Comparison of ENCODE assay signal across 12 cellular contexts in genomic region chr17:3889613-3890012, GRCh38. TPM values are rescaled to one million over a fixed set of nuclear protein-coding genes. Genes with fewer than 3 reads are reported as not detected.
DNase-seq lines count a peak whose midpoint lies in the region; ATAC-seq and TF ChIP-seq lines count a peak whose summit lies in the region.
"Had no signal": no experiment of that assay in that cellular context is flagged by ENCODE, and none has a peak within 500 bp of the region (broad histone marks: within the 10 kb centered on the region; RNA-seq: fewer than 3 reads in every experiment).

No MANE protein-coding gene starts in this region.

- H2AFZ ChIP-seq in SK-N-SH (ENCODE audit: low read depth), result 0 out of 2 replicates have a peak overlapping the region, but pooled peaks have one; percentile 17

- H3K36me3 Mint-ChIP-seq in nephron (ENCODE audit: low read depth), result no peaks in the 10 kb centered on the region

- intact Hi-C loops in breast epithelium (cut with DNase I; ENCODE audit: low total_unique reads) (no loop called here), transverse colon (cut with DNase I; ENCODE audit: low total_unique reads) (no loop called here)

- DNase-seq in SK-N-SH, result no peak
- no peak for DNase-seq in breast epithelium (ENCODE audit: low spot score in 2 of 2)
- no peak for DNase-seq in transverse colon
- DNase-seq: activated CD4-positive, alpha-beta T cell treated with anti-CD3 and anti-CD28 coated beads, Interleukin-2, amount 50 U/mL, for 1 hour; mesendoderm had no signal

- CTCF ChIA-PET in SK-N-SH (lab: Yijun Ruan, JAX), result interaction anchor here (1.5 to 2.7 kb wide), 5 partner anchors 10 to 152 kb away, joined by 5 to 14 read pairs (median 9); partner anchors contain the start of gene NCBP3

- H3K36me3 ChIP-seq in SK-N-SH (replicated peaks in 1 of 2; ENCODE audit: control insufficient read depth in 1 of 2, insufficient read depth in 2 of 2, low read length in 1 of 2) (no peaks in the 10 kb centered on the region), breast epithelium (no peaks in the 10 kb centered on the region), transverse colon (no peaks in the 10 kb centered on the region)

- no peaks in the 10 kb centered on the region for H3K9me2 ChIP-seq in SK-N-SH

- H3F3A ChIP-seq in SK-N-SH (replicated peaks; ENCODE audit: insufficient read depth), result peaks cover 15% of the 10 kb centered on the region

- peak overlapping the region; percentile 96 for H3K4me2 ChIP-seq in SK-N-SH

- TF ChIP-seq POLR2A in breast epithelium (IDR thresholded peaks at IDR 0.05) (no peak), transverse colon (IDR thresholded peaks at IDR 0.05) (no peak)

- TF ChIP-seq CTCF in SK-N-SH (IDR thresholded peaks at IDR 0.05) (no peak), breast epithelium (IDR thresholded peaks at IDR 0.05) (no peak), nephron (IDR thresholded peaks at IDR 0.05; ENCODE audit: unreplicated experiment in 3 of 3) (no peak), transverse colon (IDR thresholded peaks at IDR 0.05) (no peak)

- peaks cover 9 to 39% of the 10 kb centered on the region in 2 experiments; a peak in 3 of 4 replicates for H3K4me1 ChIP-seq in SK-N-SH (ENCODE audit: control insufficient read depth in 1 of 2, insufficient read depth in 2 of 2, low read depth in 1 of 2, low read length in 1 of 2)
- peaks cover 22 to 27% of the 10 kb centered on the region in 2 donors for H3K4me1 ChIP-seq in breast epithelium
- peaks cover 41 to 81% (median 69%) of the 10 kb centered on the region in 4 donors for H3K4me1 ChIP-seq in transverse colon

- peaks cover 50% of the 10 kb centered on the region for H3K4me1 Mint-ChIP-seq in nephron

- no peak for TF ChIP-seq EP300 in SK-N-SH (IDR thresholded peaks at IDR 0.05; ENCODE audit: borderline replicate concordance in 1 of 2, low read depth in 1 of 2, low read length in 1 of 2)
- no peak for TF ChIP-seq EP300 in transverse colon (IDR thresholded peaks at IDR 0.05; ENCODE audit: low read depth)

- no peaks in the 10 kb centered on the region for H3K9me3 Mint-ChIP-seq in nephron
- H3K9me3 Mint-ChIP-seq: stimulated activated naive CD8-positive, alpha-beta T cell treated with anti-CD3 and anti-CD28 coated beads, Interleukin-15, Interleukin-2, amounts not matched to agents 100 ng/mL and 50 ng/mL, for 24 hours; T-helper 1 cell treated with Interleukin-12 subunit alpha and Interleukin-12 subunit beta and Interleukin-4 antibody, amounts not matched to agents 30 μg/mL and 1 μg/mL, for 36 hours had no signal

- no peak for TF ChIP-seq RAD21 in SK-N-SH (IDR thresholded peaks at IDR 0.05; ENCODE audit: low read length)

- peak overlapping the region; percentile 44 to 58 (median 53) for H3K4me3 Mint-ChIP-seq in nephron
- H3K4me3 Mint-ChIP-seq: stimulated activated naive CD8-positive, alpha-beta T cell treated with anti-CD3 and anti-CD28 coated beads, Interleukin-15, Interleukin-2, amounts not matched to agents 100 ng/mL and 50 ng/mL, for 24 hours had no signal

- H4K20me1 ChIP-seq in SK-N-SH (ENCODE audit: insufficient read depth), result 0 out of 2 replicates have a peak, but pooled peaks cover 4% of the 10 kb centered on the region

- H3K27ac ChIP-seq in SK-N-SH (ENCODE audit: low read depth in 2 of 2, low read length in 1 of 2) (peak overlapping the region; percentile 60 to 93; a peak in 3 of 4 replicates), breast epithelium (peak overlapping the region; percentile 87 to 92), transverse colon (peak overlapping the region; percentile 86 to 93 (median 90))

- peak overlapping the region; percentile 80 for H3K9ac ChIP-seq in SK-N-SH

- H3K27me3 Mint-ChIP-seq in nephron (ENCODE audit: low read depth), result peaks cover 7% of the 10 kb centered on the region

- WGBS in SK-N-SH (ENCODE audit: low lambda C conversion rate), result 84% methylated on average over 3 of the region's 9 CpGs
- 54% methylated on average over 8 of the region's 9 CpGs; no CpG with 5 or more reads in 1 of the 2 donors for WGBS in transverse colon (ENCODE audit: low coverage in 1 of 2), 2 donors

- H3K9me3 ChIP-seq in SK-N-SH, result no peaks in the 10 kb centered on the region
- H3K9me3 ChIP-seq in breast epithelium, result no peaks in the 10 kb centered on the region
- H3K9me3 ChIP-seq in transverse colon, result no peaks in the 10 kb centered on the region

- ATAC-seq in SK-N-SH treated with all-trans-retinoic acid at 6 μM for 48 hours, result no peak
- no peak for ATAC-seq in GM18907 (IDR thresholded peaks at IDR 0.05; ENCODE audit: unreplicated experiment)
- ATAC-seq in GM18858 (IDR thresholded peaks at IDR 0.05; ENCODE audit: unreplicated experiment), result no peak
- ATAC-seq in GM18909 (IDR thresholded peaks at IDR 0.05; ENCODE audit: poor library complexity, unreplicated experiment), result no peak

- POLR2A ChIA-PET in SK-N-SH (lab: Yijun Ruan, JAX), result interaction anchor here (2.4 kb wide), 1 partner anchor 10 kb away, joined by 9 read pairs; no protein-coding TSS in a partner anchor

- H3K79me2 ChIP-seq in SK-N-SH (ENCODE audit: insufficient read depth), result peaks cover 18% of the 10 kb centered on the region; the same call in 1 of the 2 replicates

- in situ Hi-C loops in transverse colon (cut with MboI; ENCODE audit: low pct_ligation_motif_present in 1 of 4, low pct_unique_long_range_greater_than_20kb in 1 of 4, low sequenced_read_pairs in 3 of 4), result no loop called here

- H3K27ac Mint-ChIP-seq in nephron, result no peak overlapping the region
- H3K27ac Mint-ChIP-seq: stimulated activated naive CD8-positive, alpha-beta T cell treated with anti-CD3 and anti-CD28 coated beads, Interleukin-15, Interleukin-2, amounts not matched to agents 100 ng/mL and 50 ng/mL, for 24 hours; T-helper 1 cell treated with Interleukin-12 subunit alpha and Interleukin-12 subunit beta and Interleukin-4 antibody, amounts not matched to agents 30 μg/mL and 1 μg/mL, for 36 hours had no signal

- H3K27me3 ChIP-seq in SK-N-SH (ENCODE audit: insufficient read depth) (no peaks in the 10 kb centered on the region), breast epithelium (no peaks in the 10 kb centered on the region), transverse colon (no peaks in the 10 kb centered on the region)

- H3K4me3 ChIP-seq in SK-N-SH (ENCODE audit: low read depth in 2 of 2, low read length in 1 of 2), result no peak overlapping the region
- peak overlapping the region in 1 of 3 donors; percentile 15 for H3K4me3 ChIP-seq in breast epithelium
- no peak overlapping the region for H3K4me3 ChIP-seq in transverse colon

TF ChIP-seq in SK-N-SH, 30 proteins besides CTCF, POLR2A, EP300 and RAD21 (continues in another document):
- TF ChIP-seq ZBTB33 (IDR thresholded peaks at IDR 0.05; ENCODE audit: borderline replicate concordance, low read depth) (no peak), GABPA (IDR thresholded peaks at IDR 0.05; ENCODE audit: low read depth) (no peak), YY1 (IDR thresholded peaks at IDR 0.05; ENCODE audit: low read depth) (no peak), MXI1 (IDR thresholded peaks at IDR 0.05; ENCODE audit: low read depth, low read length) (no peak)

TF ChIP-seq in SK-N-SH treated with all-trans-retinoic acid at 6 μM for 48 hours, 23 proteins besides CTCF, POLR2A, EP300 and RAD21:
- no peak for TF ChIP-seq ESRRG (CRISPR knock-in tag; IDR thresholded peaks at IDR 0.05)
- TF ChIP-seq TCF4 (CRISPR knock-in tag; IDR thresholded peaks at IDR 0.05; ENCODE audit: borderline replicate concordance), result no peak

RNA-seq across cellular contexts. Expression of gene CAMKK1, which starts 3.2 kb away (rescaled TPM):
- polyA plus RNA-seq in SK-N-SH (2012; rRNA removed), result 6.8 and 8.1 TPM in 2 replicates
- polyA plus RNA-seq in SK-N-SH (2012; cell fraction: cytosol; rRNA removed), result 2.9 and 4.5 TPM in 2 replicates
- polyA plus RNA-seq in SK-N-SH (2012; cell fraction: nucleus; rRNA removed), result 21.8 and 22.5 TPM in 2 replicates
- 1 to 10 TPM; 3.0 to 7.8 (median 6.9) TPM for total RNA-seq in breast epithelium
- total RNA-seq in transverse colon, result 10 to 100 TPM in 1 of 4 donors, 1 to 10 TPM in 3; 2.9 to 31.0 (median 5.0) TPM

RNA-seq across cellular contexts. Expression of gene P2RX1, which starts 26.7 kb away (rescaled TPM):
- polyA plus RNA-seq in SK-N-SH (2012; rRNA removed), result not detected in 2 replicates
- not detected in 2 replicates for polyA plus RNA-seq in SK-N-SH (2012; cell fraction: cytosol; rRNA removed)
- 0.04 TPM in 1 of 2 replicates, not detected in the other for polyA plus RNA-seq in SK-N-SH (2012; cell fraction: nucleus; rRNA removed)
- total RNA-seq in breast epithelium, result 1 to 10 TPM; 1.2 to 3.5 (median 2.0) TPM
- 10 to 100 TPM in 1 of 4 donors, 1 to 10 TPM in 2, under 1 TPM in 1; 0.82 to 11.2 (median 7.0) TPM for total RNA-seq in transverse colon

RNA-seq across cellular contexts. Expression of gene NCBP3, which starts 43.6 kb away (rescaled TPM):
- 6.5 and 9.5 TPM in 2 replicates for polyA plus RNA-seq in SK-N-SH (2012; rRNA removed)
- 7.4 and 9.4 TPM in 2 replicates for polyA plus RNA-seq in SK-N-SH (2012; cell fraction: cytosol; rRNA removed)
- 16.2 and 29.3 TPM in 2 replicates for polyA plus RNA-seq in SK-N-SH (2012; cell fraction: nucleus; rRNA removed)
- 10 to 100 TPM; 21.6 to 34.1 (median 25.9) TPM for total RNA-seq in breast epithelium
- 10 to 100 TPM; 28.9 to 55.6 (median 45.8) TPM for total RNA-seq in transverse colon
